ENCODE assay signal across 1 cellular context in the genomic region with DNA sequence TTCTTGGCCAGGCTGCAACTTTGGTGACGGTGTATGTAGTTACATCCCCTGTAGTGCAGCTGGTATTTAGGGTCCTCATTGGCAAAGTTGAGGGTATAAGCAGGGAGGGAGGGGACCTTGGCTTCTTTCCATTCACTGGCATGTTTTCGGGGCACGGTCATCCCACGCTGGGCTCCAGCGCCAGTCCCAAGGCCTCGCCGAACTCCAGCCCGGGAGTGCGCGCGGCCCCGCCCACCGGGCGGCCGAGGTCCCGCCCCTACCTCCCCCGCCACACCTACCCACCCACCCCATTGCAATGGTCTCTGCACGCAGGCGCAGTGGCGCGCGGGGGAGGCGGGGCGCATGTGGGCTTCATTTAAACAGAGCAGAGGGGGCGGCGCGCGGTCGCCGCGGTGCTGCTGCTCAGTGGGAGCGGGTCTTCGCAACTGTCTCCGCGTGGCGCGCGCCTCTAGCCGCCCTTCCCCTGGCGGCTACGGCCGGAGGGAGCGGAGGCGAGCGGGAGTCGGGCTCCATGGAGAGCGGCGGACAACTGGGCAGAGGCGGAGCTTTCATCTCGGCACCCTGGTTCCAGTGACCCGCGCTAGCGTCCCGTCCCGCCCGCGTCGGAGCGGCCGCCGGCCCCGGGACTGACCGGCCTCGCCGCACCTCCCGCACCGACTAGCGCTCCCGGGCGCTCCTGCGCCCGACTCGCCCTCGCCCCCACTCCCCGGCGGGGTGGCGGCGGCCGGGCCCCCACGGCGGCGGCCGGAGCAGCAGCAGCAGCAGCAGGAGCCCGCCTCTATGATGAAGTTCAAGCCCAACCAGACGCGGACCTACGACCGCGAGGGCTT.
TF ChIP-seq lines count a peak whose summit lies in the region.

Gene NUDT4, plus strand, starts transcription at position 383 of the 830 bp plus-strand sequence. Its CDS starts 398 bp downstream, at position 781.

TF ChIP-seq in HepG2, 621 proteins besides CTCF, POLR2A, EP300 and RAD21 (continued from another document and continues in another):
- TF ChIP-seq, protein P1, sequence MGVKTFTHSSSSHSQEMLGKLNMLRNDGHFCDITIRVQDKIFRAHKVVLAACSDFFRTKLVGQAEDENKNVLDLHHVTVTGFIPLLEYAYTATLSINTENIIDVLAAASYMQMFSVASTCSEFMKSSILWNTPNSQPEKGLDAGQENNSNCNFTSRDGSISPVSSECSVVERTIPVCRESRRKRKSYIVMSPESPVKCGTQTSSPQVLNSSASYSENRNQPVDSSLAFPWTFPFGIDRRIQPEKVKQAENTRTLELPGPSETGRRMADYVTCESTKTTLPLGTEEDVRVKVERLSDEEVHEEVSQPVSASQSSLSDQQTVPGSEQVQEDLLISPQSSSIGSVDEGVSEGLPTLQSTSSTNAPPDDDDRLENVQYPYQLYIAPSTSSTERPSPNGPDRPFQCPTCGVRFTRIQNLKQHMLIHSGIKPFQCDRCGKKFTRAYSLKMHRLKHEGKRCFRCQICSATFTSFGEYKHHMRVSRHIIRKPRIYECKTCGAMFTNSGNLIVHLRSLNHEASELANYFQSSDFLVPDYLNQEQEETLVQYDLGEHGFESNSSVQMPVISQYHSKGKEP (CRISPR knock-in tag; IDR thresholded peaks at IDR 0.05) = 0 out of 2 replicates have a peak, but pooled peaks have one; percentile 22
- TF ChIP-seq ZNF563 (CRISPR knock-in tag; IDR thresholded peaks at IDR 0.05) (peak; percentile 53), IKZF4 (CRISPR knock-in tag; IDR thresholded peaks at IDR 0.05; ENCODE audit: borderline replicate concordance, low read depth, not compliant biosample characterization) (peak; percentile 59), NFKB2 (CRISPR knock-in tag; IDR thresholded peaks at IDR 0.05; ENCODE audit: borderline replicate concordance) (peak; percentile 64; the same call in 1 of the 2 replicates), ARID5B (CRISPR knock-in tag; IDR thresholded peaks at IDR 0.05) (peak; percentile 42), ZMYM4 (CRISPR knock-in tag; IDR thresholded peaks at IDR 0.05) (peak; percentile 86), ZFY (CRISPR knock-in tag; IDR thresholded peaks at IDR 0.05) (peak; percentile 69), POLR2G (IDR thresholded peaks at IDR 0.05; ENCODE audit: low read depth, low read length) (peak; percentile 85), KMT2B (CRISPR knock-in tag; IDR thresholded peaks at IDR 0.05) (peak; percentile 65), HIC2 (CRISPR knock-in tag; IDR thresholded peaks at IDR 0.05; ENCODE audit: low read depth) (peak; percentile 71; the same call in 1 of the 2 replicates), POGZ (CRISPR knock-in tag; IDR thresholded peaks at IDR 0.05) (0 out of 2 replicates have a peak, but pooled peaks have one; percentile 15), ZNF83 (CRISPR knock-in tag; IDR thresholded peaks at IDR 0.05; ENCODE audit: borderline replicate concordance) (0 out of 2 replicates have a peak, but pooled peaks have one; percentile 12), PHF8 (CRISPR knock-in tag; IDR thresholded peaks at IDR 0.05) (peak; percentile 55; the same call in 1 of the 2 replicates), REPIN1 (CRISPR knock-in tag; IDR thresholded peaks at IDR 0.05; ENCODE audit: borderline replicate concordance, low read depth) (0 out of 2 replicates have a peak, but pooled peaks have one; percentile 47), ZNF747 (CRISPR knock-in tag; IDR thresholded peaks at IDR 0.05; ENCODE audit: borderline replicate concordance) (peak; percentile 71; the same call in 1 of the 2 replicates), GATAD1 (CRISPR knock-in tag; IDR thresholded peaks at IDR 0.05) (peak; percentile 48; the same call in 1 of the 2 replicates), MXI1 (IDR thresholded peaks at IDR 0.05; ENCODE audit: borderline replicate concordance, low read depth, low read length) (peak; percentile 54; the same call in 1 of the 3 replicates), ZNF136 (CRISPR knock-in tag; IDR thresholded peaks at IDR 0.05; ENCODE audit: low read depth) (0 out of 2 replicates have a peak, but pooled peaks have one; percentile 23), YY1 (IDR thresholded peaks at IDR 0.05; ENCODE audit: insufficient read depth, insufficient replicate concordance, low read depth, low read length) (peak; percentile 13), MXD3 (CRISPR knock-in tag; IDR thresholded peaks at IDR 0.05) (0 out of 2 replicates have a peak, but pooled peaks have one; percentile 40), HNRNPK (IDR thresholded peaks at IDR 0.05; ENCODE audit: low read depth, low read length, poor library complexity, severe bottlenecking) (peak; percentile 65), ZSCAN21 (CRISPR knock-in tag; IDR thresholded peaks at IDR 0.05; ENCODE audit: borderline replicate concordance) (0 out of 2 replicates have a peak, but pooled peaks have one; percentile 15), SPEN (CRISPR knock-in tag; IDR thresholded peaks at IDR 0.05; ENCODE audit: low read depth) (peak; percentile 37), MED13 (CRISPR knock-in tag; IDR thresholded peaks at IDR 0.05) (peak; percentile 31; the same call in 1 of the 2 replicates), CBX1 (IDR thresholded peaks at IDR 0.05; ENCODE audit: low read depth) (peak; percentile 22), KMT2A (CRISPR knock-in tag; IDR thresholded peaks at IDR 0.05) (peak; percentile 88), E2F1 (CRISPR knock-in tag; IDR thresholded peaks at IDR 0.05) (peak; percentile 49; the same call in 1 of the 2 replicates), MYC (CRISPR knock-in tag; IDR thresholded peaks at IDR 0.05; ENCODE audit: borderline replicate concordance) (peak; percentile 73)
- TF ChIP-seq, protein P2, sequence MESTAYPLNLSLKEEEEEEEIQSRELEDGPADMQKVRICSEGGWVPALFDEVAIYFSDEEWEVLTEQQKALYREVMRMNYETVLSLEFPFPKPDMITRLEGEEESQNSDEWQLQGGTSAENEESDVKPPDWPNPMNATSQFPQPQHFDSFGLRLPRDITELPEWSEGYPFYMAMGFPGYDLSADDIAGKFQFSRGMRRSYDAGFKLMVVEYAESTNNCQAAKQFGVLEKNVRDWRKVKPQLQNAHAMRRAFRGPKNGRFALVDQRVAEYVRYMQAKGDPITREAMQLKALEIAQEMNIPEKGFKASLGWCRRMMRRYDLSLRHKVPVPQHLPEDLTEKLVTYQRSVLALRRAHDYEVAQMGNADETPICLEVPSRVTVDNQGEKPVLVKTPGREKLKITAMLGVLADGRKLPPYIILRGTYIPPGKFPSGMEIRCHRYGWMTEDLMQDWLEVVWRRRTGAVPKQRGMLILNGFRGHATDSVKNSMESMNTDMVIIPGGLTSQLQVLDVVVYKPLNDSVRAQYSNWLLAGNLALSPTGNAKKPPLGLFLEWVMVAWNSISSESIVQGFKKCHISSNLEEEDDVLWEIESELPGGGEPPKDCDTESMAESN (CRISPR knock-in tag; conservative IDR thresholded peaks at IDR 0.05) = 0 out of 2 replicates have a peak, but pooled peaks have one; percentile 43
- TF ChIP-seq, protein P3, sequence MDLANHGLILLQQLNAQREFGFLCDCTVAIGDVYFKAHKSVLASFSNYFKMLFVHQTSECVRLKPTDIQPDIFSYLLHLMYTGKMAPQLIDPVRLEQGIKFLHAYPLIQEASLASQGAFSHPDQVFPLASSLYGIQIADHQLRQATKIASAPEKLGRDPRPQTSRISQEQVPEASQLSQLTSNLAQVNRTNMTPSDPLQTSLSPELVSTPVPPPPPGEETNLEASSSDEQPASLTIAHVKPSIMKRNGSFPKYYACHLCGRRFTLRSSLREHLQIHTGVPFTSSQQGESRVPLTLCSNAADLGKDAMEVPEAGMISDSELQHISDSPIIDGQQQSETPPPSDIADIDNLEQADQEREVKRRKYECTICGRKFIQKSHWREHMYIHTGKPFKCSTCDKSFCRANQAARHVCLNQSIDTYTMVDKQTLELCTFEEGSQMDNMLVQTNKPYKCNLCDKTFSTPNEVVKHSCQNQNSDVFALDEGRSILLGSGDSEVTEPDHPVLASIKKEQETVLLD (CRISPR knock-in tag; IDR thresholded peaks at IDR 0.05; ENCODE audit: low read depth) = peak; percentile 48; the same call in 1 of the 2 replicates
- TF ChIP-seq, protein P4, sequence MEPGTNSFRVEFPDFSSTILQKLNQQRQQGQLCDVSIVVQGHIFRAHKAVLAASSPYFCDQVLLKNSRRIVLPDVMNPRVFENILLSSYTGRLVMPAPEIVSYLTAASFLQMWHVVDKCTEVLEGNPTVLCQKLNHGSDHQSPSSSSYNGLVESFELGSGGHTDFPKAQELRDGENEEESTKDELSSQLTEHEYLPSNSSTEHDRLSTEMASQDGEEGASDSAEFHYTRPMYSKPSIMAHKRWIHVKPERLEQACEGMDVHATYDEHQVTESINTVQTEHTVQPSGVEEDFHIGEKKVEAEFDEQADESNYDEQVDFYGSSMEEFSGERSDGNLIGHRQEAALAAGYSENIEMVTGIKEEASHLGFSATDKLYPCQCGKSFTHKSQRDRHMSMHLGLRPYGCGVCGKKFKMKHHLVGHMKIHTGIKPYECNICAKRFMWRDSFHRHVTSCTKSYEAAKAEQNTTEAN (CRISPR knock-in tag; conservative IDR thresholded peaks at IDR 0.05) = peak; percentile 49; the same call in 1 of the 2 replicates
- TF ChIP-seq, protein P5, sequence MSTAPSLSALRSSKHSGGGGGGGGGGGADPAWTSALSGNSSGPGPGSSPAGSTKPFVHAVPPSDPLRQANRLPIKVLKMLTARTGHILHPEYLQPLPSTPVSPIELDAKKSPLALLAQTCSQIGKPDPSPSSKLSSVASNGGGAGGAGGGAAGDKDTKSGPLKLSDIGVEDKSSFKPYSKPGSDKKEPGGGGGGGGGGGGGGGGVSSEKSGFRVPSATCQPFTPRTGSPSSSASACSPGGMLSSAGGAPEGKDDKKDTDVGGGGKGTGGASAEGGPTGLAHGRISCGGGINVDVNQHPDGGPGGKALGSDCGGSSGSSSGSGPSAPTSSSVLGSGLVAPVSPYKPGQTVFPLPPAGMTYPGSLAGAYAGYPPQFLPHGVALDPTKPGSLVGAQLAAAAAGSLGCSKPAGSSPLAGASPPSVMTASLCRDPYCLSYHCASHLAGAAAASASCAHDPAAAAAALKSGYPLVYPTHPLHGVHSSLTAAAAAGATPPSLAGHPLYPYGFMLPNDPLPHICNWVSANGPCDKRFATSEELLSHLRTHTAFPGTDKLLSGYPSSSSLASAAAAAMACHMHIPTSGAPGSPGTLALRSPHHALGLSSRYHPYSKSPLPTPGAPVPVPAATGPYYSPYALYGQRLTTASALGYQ (CRISPR knock-in tag; IDR thresholded peaks at IDR 0.05) = 0 out of 2 replicates have a peak, but pooled peaks have one; percentile 26
